In genomic region chr7:54888736-54889082, GRCh38 we compare ENCODE assay signal across 11 cellular contexts.
DNase-seq lines count a peak whose midpoint lies in the region; ATAC-seq and TF ChIP-seq lines count a peak whose summit lies in the region.
"Had no signal": no experiment of that assay in that cellular context is flagged by ENCODE, and none has a peak within 500 bp of the region (broad histone marks: within the 10 kb centered on the region; RNA-seq: fewer than 3 reads in every experiment).

No MANE protein-coding gene starts in this region.

- 0 out of 2 replicates have a peak overlapping the region, but pooled peaks have one; percentile 4 for H3K27ac ChIP-seq in RWPE1
- no peak overlapping the region for H3K27ac ChIP-seq in esophagus (ENCODE audit: low read depth in 2 of 2, low read length in 1 of 2)
- no peak overlapping the region for H3K27ac ChIP-seq in mesendoderm (ENCODE audit: low read depth, low read length)
- H3K27ac ChIP-seq in thoracic aorta: no peak overlapping the region
- H3K27ac ChIP-seq: SJSA1 had no signal

- H3K23ac ChIP-seq in mesendoderm (ENCODE audit: low read length): no peak overlapping the region

- no peak overlapping the region for H3K4ac ChIP-seq in mesendoderm (ENCODE audit: low read depth, low read length)

- peak overlapping the region; percentile 64 for H3K56ac ChIP-seq in mesendoderm (ENCODE audit: low read length)

- no peak overlapping the region for H2BK15ac ChIP-seq in mesendoderm (replicated peaks; ENCODE audit: low read depth)

- H3K9me3 ChIP-seq in esophagus (ENCODE audit: control insufficient read depth in 2 of 2, insufficient read depth in 1 of 2, low read depth in 1 of 2, low read length in 1 of 2) (no peaks in the 10 kb centered on the region), thoracic aorta (no peaks in the 10 kb centered on the region)
- H3K9me3 ChIP-seq: SJSA1 had no signal

- no peaks in the 10 kb centered on the region for H3K36me3 ChIP-seq in esophagus (ENCODE audit: control insufficient read depth in 2 of 2, insufficient read depth in 2 of 2, low read length in 1 of 2)
- no peaks in the 10 kb centered on the region for H3K36me3 ChIP-seq in mesendoderm (ENCODE audit: control insufficient read depth, insufficient read depth, low read length)
- no peaks in the 10 kb centered on the region for H3K36me3 ChIP-seq in thoracic aorta
- H3K36me3 ChIP-seq: SJSA1 had no signal

- ATAC-seq in thoracic aorta (ENCODE audit: insufficient number of reproducible peaks, low FRiP score, low read depth): no peak

- H3K4me2 ChIP-seq in mesendoderm (ENCODE audit: low read length): peak overlapping the region; percentile 79

- no peak overlapping the region for H4K5ac ChIP-seq in mesendoderm (ENCODE audit: low read length)

- peak overlapping the region; percentile 49 for H3K9ac ChIP-seq in mesendoderm (ENCODE audit: low read length)

- no peak overlapping the region for H2BK5ac ChIP-seq in mesendoderm (ENCODE audit: low read length)

- H3K79me1 ChIP-seq in mesendoderm (ENCODE audit: low read length): no peaks in the 10 kb centered on the region

- POLR2A ChIA-PET in RWPE1 (lab: Yijun Ruan, JAX; ENCODE audit: low non-redundant PET): no interaction called here

- H3K18ac ChIP-seq in mesendoderm (ENCODE audit: low read length): no peak overlapping the region

- 12 to 13% methylated on average over 12 of the region's 12 CpGs for WGBS in esophagus, 2 donors
- WGBS in mesendoderm (ENCODE audit: extremely low coverage, insufficient coverage, low lambda C conversion rate): no CpG with 5 or more reads among the region's 12 CpGs

- peaks cover 0 to 4% of the 10 kb centered on the region in 2 donors for H3K4me1 ChIP-seq in esophagus (ENCODE audit: control insufficient read depth in 2 of 2, insufficient read depth in 2 of 2, low read length in 1 of 2)
- H3K4me1 ChIP-seq in mesendoderm (ENCODE audit: control insufficient read depth, low read depth, low read length): no peaks in the 10 kb centered on the region
- no peaks in the 10 kb centered on the region for H3K4me1 ChIP-seq in thoracic aorta (ENCODE audit: control insufficient read depth in 1 of 2, low read depth in 2 of 2)
- H3K4me1 ChIP-seq: SJSA1 had no signal

- H3K4me3 ChIP-seq in esophagus (ENCODE audit: low read depth in 1 of 2, low read length in 2 of 2) (peak overlapping the region; percentile 24 to 38), mesendoderm (ENCODE audit: low read length) (peak overlapping the region; percentile 34), thoracic aorta (peak overlapping the region; percentile 40)
- H3K4me3 ChIP-seq: SJSA1 had no signal

- H4K8ac ChIP-seq in mesendoderm (ENCODE audit: low read depth, low read length): no peak overlapping the region

- CTCF ChIA-PET in RWPE1 (lab: Yijun Ruan, JAX): interaction anchor here (0.6 kb wide), 1 partner anchor 382 kb away, joined by 3 read pairs; no protein-coding TSS in a partner anchor

- no peaks in the 10 kb centered on the region for H3K79me2 ChIP-seq in mesendoderm (ENCODE audit: control insufficient read depth, insufficient read depth, low read length)

- no peak for DNase-seq in RWPE1 (ENCODE audit: low spot score)
- DNase-seq in mesendoderm: no peak
- no peak for DNase-seq in thoracic aorta (ENCODE audit: low spot score)
- DNase-seq in NK-92 treated with Interleukin-12 subunit alpha and Interleukin-12 subunit beta, amount 100 ng/mL, for 24 hours (lab: John Stamatoyannopoulos, UW): no peak
- DNase-seq in NCI-H2029 (lab: John Stamatoyannopoulos, UW): no peak
- no peak for DNase-seq in HPDE6-E6E7 (ENCODE audit: extremely low spot score)
- DNase-seq: activated CD4-positive, alpha-beta T cell treated with anti-CD3 and anti-CD28 coated beads, Interleukin-2, amount 50 U/mL, for 4 hours; naive B cell; NCI-H2081 had no signal

- no peak overlapping the region for H2BK120ac ChIP-seq in mesendoderm (ENCODE audit: low read depth, low read length)

- no peak for TF ChIP-seq CTCF in RWPE1 (conservative IDR thresholded peaks at IDR 0.05; ENCODE audit: low read depth)
- no peak for TF ChIP-seq CTCF in thoracic aorta (IDR thresholded peaks at IDR 0.05)

- no peaks in the 10 kb centered on the region for H3K27me3 ChIP-seq in esophagus (ENCODE audit: control insufficient read depth in 1 of 2, insufficient read depth in 2 of 2, low read length in 2 of 2)
- no peaks in the 10 kb centered on the region for H3K27me3 ChIP-seq in mesendoderm (ENCODE audit: insufficient read depth, low read length, poor library complexity)
- no peaks in the 10 kb centered on the region for H3K27me3 ChIP-seq in thoracic aorta (replicated peaks; ENCODE audit: insufficient read depth)
- H3K27me3 ChIP-seq: SJSA1 had no signal

- no peak overlapping the region for H2AK5ac ChIP-seq in mesendoderm (ENCODE audit: low read length)
